Comparison of ENCODE assay signal across 17 cellular contexts in the genomic region with DNA sequence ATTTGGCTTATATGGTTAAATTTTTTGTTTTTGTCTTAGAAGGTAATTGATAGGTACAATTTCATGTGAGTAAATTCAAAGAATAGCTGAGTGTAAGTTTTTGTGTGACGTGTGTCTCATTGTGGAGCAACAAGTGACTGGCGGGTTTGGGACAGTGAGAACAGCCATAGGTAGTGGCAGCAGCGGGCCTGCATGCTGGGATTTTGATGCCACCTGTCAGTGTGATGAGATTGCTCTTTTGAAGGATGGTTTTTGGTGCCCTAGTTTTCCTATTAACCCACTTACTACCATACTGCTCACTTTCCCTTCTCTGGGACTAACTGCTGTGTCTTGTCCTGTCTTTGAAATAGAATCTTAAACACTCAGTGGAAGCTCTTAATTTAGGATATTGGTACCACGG.
DNase-seq lines count a peak whose midpoint lies in the region; ATAC-seq, FAIRE-seq and TF ChIP-seq lines count a peak whose summit lies in the region.
"Had no signal": no experiment of that assay in that cellular context is flagged by ENCODE, and none has a peak within 500 bp of the region (broad histone marks: within the 10 kb centered on the region; RNA-seq: fewer than 3 reads in every experiment).

No MANE protein-coding gene starts in this region.

- no peaks in the 10 kb centered on the region for H3K27me3 Mint-ChIP-seq in neural progenitor cell (ENCODE audit: insufficient read depth, low read depth)
- H3K27me3 Mint-ChIP-seq: B cell had no signal

- H3K9me1 ChIP-seq in IMR-90 (ENCODE audit: insufficient read depth, low read length), result no peaks in the 10 kb centered on the region

- H3K27ac Mint-ChIP-seq in neural progenitor cell, result no peak overlapping the region
- H3K27ac Mint-ChIP-seq: B cell; CD8-positive, alpha-beta T cell; GM23338 had no signal

- H2AFZ ChIP-seq in IMR-90 (replicated peaks; ENCODE audit: low read length, poor library complexity) (no peak overlapping the region), neural progenitor cell (replicated peaks) (no peak overlapping the region)
- H2AFZ ChIP-seq: GM23338 had no signal

- no peak overlapping the region for H3K14ac ChIP-seq in IMR-90 (replicated peaks; ENCODE audit: low read depth, low read length)

- H3K18ac ChIP-seq in IMR-90 (ENCODE audit: low read depth, low read length), result no peak overlapping the region

- H2AK5ac ChIP-seq in IMR-90 (ENCODE audit: low read depth, low read length), result peak overlapping the region; percentile 67; the same call in 1 of the 2 replicates

- H3F3A ChIP-seq in neural progenitor cell (ENCODE audit: low read depth), result no peaks in the 10 kb centered on the region

- no peak overlapping the region for H3K4me3 ChIP-seq in IMR-90 (ENCODE audit: insufficient read depth, low read depth, low read length)
- no peak overlapping the region for H3K4me3 ChIP-seq in neural progenitor cell
- H3K4me3 ChIP-seq: BLaER1 treated with 17β-estradiol and CSF1 and Interleukin-3, amounts not matched to agents 10 nM and 100 nM; GM23338 had no signal

- TF ChIP-seq RAD21 in IMR-90 (IDR thresholded peaks at IDR 0.05; ENCODE audit: low read length), result no peak

- no peak overlapping the region for H2AK9ac ChIP-seq in IMR-90 (replicated peaks; ENCODE audit: low read depth, low read length, poor library complexity)

- H3K4me1 ChIP-seq in IMR-90 (ENCODE audit: control insufficient read depth, insufficient read depth, low read length) (no peaks in the 10 kb centered on the region), neural progenitor cell (no peaks in the 10 kb centered on the region)

- H4K20me1 ChIP-seq in IMR-90 (ENCODE audit: insufficient read depth, low read length) (no peaks in the 10 kb centered on the region), neural progenitor cell (ENCODE audit: low read depth) (no peaks in the 10 kb centered on the region)
- H4K20me1 ChIP-seq: BLaER1 treated with 17β-estradiol and CSF1 and Interleukin-3, amounts not matched to agents 10 nM and 100 nM had no signal

- intact Hi-C loops in IMR-90 (cut with micrococcal nuclease), result no loop called here

- no peak for TF ChIP-seq CTCF in IMR-90 (conservative IDR thresholded peaks at IDR 0.05; ENCODE audit: low read depth, low read length)
- TF ChIP-seq CTCF in neural progenitor cell (IDR thresholded peaks at IDR 0.05), result no peak

- peak overlapping the region; percentile 60; the same call in 1 of the 2 replicates for H3K4ac ChIP-seq in IMR-90 (ENCODE audit: low read depth, low read length)

- DNase-seq in NCI-H2171 treated with DMSO at 0.1 percent for 48 hours (lab: John Stamatoyannopoulos, UW) (peak; percentile 8), NCI-H2171 (lab: John Stamatoyannopoulos, UW) (no peak), IMR-90 (no peak), neural progenitor cell (ENCODE audit: low spot score) (peak; percentile 19), T1000 (lab: John Stamatoyannopoulos, UW) (no peak), GM12891 (ENCODE audit: insufficient read length, low spot score) (no peak), 8988T (no peak)
- DNase-seq in NK-92 treated with Interleukin-12 subunit alpha and Interleukin-12 subunit beta, amount 100 ng/mL, for 24 hours (lab: John Stamatoyannopoulos, UW), result no peak
- DNase-seq: CD8-positive, alpha-beta T cell; DMS 273 treated with DMSO at 0.1 percent for 48 hours; DMS53; DND-41; EL had no signal

- peaks cover 4% of the 10 kb centered on the region for H3K9me3 Mint-ChIP-seq in neural progenitor cell
- H3K9me3 Mint-ChIP-seq: GM23338 had no signal

- dilution Hi-C loops in IMR-90 (cut with HindIII; ENCODE audit: low sequenced_read_pairs, unreplicated experiment), result no loop called here

- no peak for TF ChIP-seq POLR2A in IMR-90 (IDR thresholded peaks at IDR 0.05; ENCODE audit: low read depth, low read length)
- no peak for TF ChIP-seq POLR2A in GM12891 (IDR thresholded peaks at IDR 0.05; ENCODE audit: low read depth, low read length)

- H3K23ac ChIP-seq in IMR-90 (ENCODE audit: low read depth, low read length), result no peak overlapping the region

- H4K91ac ChIP-seq in IMR-90 (ENCODE audit: insufficient read depth, low read depth, low read length), result peak overlapping the region; percentile 71; the same call in 1 of the 2 replicates

- H4K5ac ChIP-seq in IMR-90 (ENCODE audit: low read depth, low read length), result 0 out of 2 replicates have a peak overlapping the region, but pooled peaks have one; percentile 12

- H2BK15ac ChIP-seq in IMR-90 (ENCODE audit: low read depth, low read length), result peak overlapping the region; percentile 89; the same call in 1 of the 3 replicates

- H3K27me3 ChIP-seq in IMR-90 (ENCODE audit: control insufficient read depth, insufficient read depth, low read length) (no peaks in the 10 kb centered on the region), neural progenitor cell (no peaks in the 10 kb centered on the region)
- H3K27me3 ChIP-seq: BLaER1 treated with 17β-estradiol and CSF1 and Interleukin-3, amounts not matched to agents 10 nM and 100 nM had no signal

- H3K4me3 Mint-ChIP-seq in neural progenitor cell, result no peak overlapping the region
- H3K4me3 Mint-ChIP-seq: B cell; CD8-positive, alpha-beta T cell; GM23338 had no signal

- H3K4me1 Mint-ChIP-seq in neural progenitor cell, result peaks cover 5% of the 10 kb centered on the region
- H3K4me1 Mint-ChIP-seq: B cell, GM23338 had no signal

- H3K79me1 ChIP-seq in IMR-90 (ENCODE audit: low read depth in 1 of 2, low read length in 2 of 2), result no peaks in the 10 kb centered on the region

- CTCF ChIA-PET in IMR-90 (lab: Yijun Ruan, JAX), result no interaction called here

- H3K56ac ChIP-seq in IMR-90 (ENCODE audit: extremely low read depth, insufficient read depth, low read length), result no peak overlapping the region

- in situ Hi-C loops in IMR-90 (cut with MboI; ENCODE audit: low sequenced_read_pairs), result no loop called here

- no peaks in the 10 kb centered on the region for H3K79me2 ChIP-seq in neural progenitor cell (ENCODE audit: low read depth)

- peak overlapping the region; percentile 52; the same call in 1 of the 2 replicates for H2BK120ac ChIP-seq in IMR-90 (ENCODE audit: low read depth, low read length)

- no peak overlapping the region for H2BK5ac ChIP-seq in IMR-90 (ENCODE audit: low read depth, low read length, poor library complexity, severe bottlenecking)

- POLR2A ChIA-PET in IMR-90 (lab: Charles Lee; ENCODE audit: unreplicated experiment), result interaction anchor here (0.6 kb wide), 1 partner anchor 436 kb away, joined by 15 read pairs; no protein-coding TSS in a partner anchor

- no TSS peak for BruUV-seq in IMR-90 (replicated peaks; lab: Mats Ljungman, UMichigan)

- no peak overlapping the region for H3K4me2 ChIP-seq in IMR-90 (ENCODE audit: low read depth, low read length)
- no peak overlapping the region for H3K4me2 ChIP-seq in neural progenitor cell
- H3K4me2 ChIP-seq: BLaER1 treated with 17β-estradiol and CSF1 and Interleukin-3, amounts not matched to agents 10 nM and 100 nM; GM23338 had no signal

- H3K36me3 ChIP-seq in IMR-90 (ENCODE audit: control insufficient read depth, insufficient read depth, low read length), result no peaks in the 10 kb centered on the region
- no peaks in the 10 kb centered on the region for H3K36me3 ChIP-seq in neural progenitor cell
- H3K36me3 ChIP-seq: BLaER1 treated with 17β-estradiol and CSF1 and Interleukin-3, amounts not matched to agents 10 nM and 100 nM had no signal

- FAIRE-seq in GM12891 (lab: Jason Lieb, UNC), result no peak
- FAIRE-seq: H54 had no signal

- H3K27ac ChIP-seq in IMR-90 (ENCODE audit: insufficient read depth, low read length), result no peak overlapping the region
- H3K27ac ChIP-seq in neural progenitor cell, result no peak overlapping the region
- H3K27ac ChIP-seq: BLaER1 treated with 17β-estradiol and CSF1 and Interleukin-3, amounts not matched to agents 10 nM and 100 nM had no signal

- no peaks in the 10 kb centered on the region for H3K36me3 Mint-ChIP-seq in neural progenitor cell
- H3K36me3 Mint-ChIP-seq: CD8-positive, alpha-beta T cell had no signal

- 80% methylated on average over 1 of the region's 4 CpGs; no CpG with 5 or more reads in 1 of the 2 experiments for WGBS in IMR-90 (ENCODE audit: extremely low coverage in 2 of 2, insufficient read length in 1 of 2), 2 experiments

- H3K9me3 ChIP-seq in IMR-90 (ENCODE audit: control insufficient read depth, insufficient read depth, low read length), result no peaks in the 10 kb centered on the region
- H3K9me3 ChIP-seq in neural progenitor cell (ENCODE audit: low read depth), result no peaks in the 10 kb centered on the region

- H2BK20ac ChIP-seq in IMR-90 (ENCODE audit: low read depth, low read length), result 0 out of 2 replicates have a peak overlapping the region, but pooled peaks have one; percentile 34

- H3K9ac ChIP-seq in IMR-90 (ENCODE audit: low read depth, low read length), result no peak overlapping the region
- no peak overlapping the region for H3K9ac ChIP-seq in neural progenitor cell
- H3K9ac ChIP-seq: BLaER1 treated with 17β-estradiol and CSF1 and Interleukin-3, amounts not matched to agents 10 nM and 100 nM had no signal

- H4K8ac ChIP-seq in IMR-90 (ENCODE audit: low read depth in 2 of 2, low read length in 2 of 2), result 0 out of 4 replicates have a peak overlapping the region, but pooled peaks of 1 of the 2 experiments have one; percentile 18

- no peak for ATAC-seq in IMR-90 (ENCODE audit: low read depth)
- ATAC-seq: CD8-positive, alpha-beta T cell; GM23338 had no signal

TF ChIP-seq in IMR-90, 13 proteins besides CTCF, POLR2A, EP300 and RAD21:
- TF ChIP-seq MAFK (IDR thresholded peaks at IDR 0.05; ENCODE audit: low read depth, low read length) (no peak), RFX5 (IDR thresholded peaks at IDR 0.05; ENCODE audit: low read depth, low read length) (no peak), RCOR1 (IDR thresholded peaks at IDR 0.05; ENCODE audit: insufficient replicate concordance, low read length) (no peak)

TF ChIP-seq in GM12891, 5 proteins besides CTCF, POLR2A, EP300 and RAD21:
- no peak for TF ChIP-seq PAX5 (IDR thresholded peaks at IDR 0.05; ENCODE audit: insufficient read depth, low read length, severe bottlenecking)
TF ChIP-seq in GM12891: peak in this region for 0.

Comparison
In these comparisons a context has a peak if more than half of its experiments do, and no peak if none do; other contexts are left out.
1. DNase-seq: peak in NCI-H2171 treated with DMSO at 0.1 percent for 48 hours (single experiment) and neural progenitor cell (single experiment); none in NCI-H2171 (single experiment), IMR-90 (single experiment), T1000 (single experiment), NK-92 treated with Interleukin-12 subunit alpha and Interleukin-12 subunit beta, amount 100 ng/mL, for 24 hours (single experiment), GM12891 (single experiment) and 8988T (single experiment).